In the genomic region with DNA sequence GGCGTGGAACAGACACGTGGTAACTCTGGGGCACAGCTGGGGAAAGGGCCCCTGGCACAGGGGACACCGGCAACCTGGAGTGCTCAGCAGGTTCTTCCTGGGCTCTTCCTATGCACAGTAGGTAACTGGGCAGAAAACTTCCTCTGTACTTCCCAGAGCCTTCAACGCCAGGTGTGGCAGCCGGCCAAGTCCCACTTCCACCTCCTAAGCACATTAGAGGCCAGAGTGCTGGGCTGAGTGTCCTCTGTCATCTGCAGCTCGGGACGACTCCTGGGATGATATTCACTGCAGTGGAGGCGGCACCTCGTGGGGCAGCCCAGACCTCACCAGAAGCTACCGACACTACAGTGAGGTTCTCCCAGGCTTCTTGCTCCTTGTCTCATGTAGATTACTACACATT, we compare ENCODE assay signal across 14 cellular contexts.
"Had no signal": no experiment of that assay in that cellular context is flagged by ENCODE, and none has a peak within 500 bp of the region (broad histone marks: within the 10 kb centered on the region; RNA-seq: fewer than 3 reads in every experiment).

No MANE protein-coding gene starts in this region.

- H3K4me1 ChIP-seq: breast epithelium, vagina had no signal

- H3K36me3 ChIP-seq: breast epithelium had no signal

- H3K27me3 ChIP-seq: breast epithelium, stomach, vagina had no signal

- H3K4me1 Mint-ChIP-seq: nephron progenitor cell had no signal

- H3K27ac Mint-ChIP-seq: activated CD8-positive, alpha-beta T cell treated with anti-CD3 and anti-CD28 coated beads, Interleukin-2, amount 10 ng/mL, durations not matched to agents 7 days and 5 days; activated naive CD8-positive, alpha-beta T cell treated with anti-CD3 and anti-CD28 coated beads, Interleukin-2, amount 10 ng/mL, durations not matched to agents 7 days and 5 days; nephron progenitor cell had no signal

- DNase-seq: activated CD4-positive, alpha-beta T cell treated with anti-CD3 and anti-CD28 coated beads for 4 hours; activated CD8-positive, alpha-beta T cell treated with anti-CD3 and anti-CD28 coated beads, Interleukin-2, amount 10 ng/mL, durations not matched to agents 7 days and 5 days; activated naive CD8-positive, alpha-beta T cell treated with anti-CD3 and anti-CD28 coated beads, Interleukin-2, amount 10 ng/mL, durations not matched to agents 7 days and 5 days; aorta; effector CD4-positive, alpha-beta T cell; kidney; nephron progenitor cell; stimulated activated CD4-positive, alpha-beta T cell treated with anti-CD3 and anti-CD28 coated beads, Interleukin-2, amount 100 ng/mL, for 48 hours; stomach; T-cell; T1000 had no signal

- H3K4me3 ChIP-seq: breast epithelium, SK-N-MC, stomach, vagina had no signal

- H3K9me3 ChIP-seq: breast epithelium, stomach, vagina had no signal

- ATAC-seq: activated CD8-positive, alpha-beta T cell treated with anti-CD3 and anti-CD28 coated beads, Interleukin-2, amount 10 ng/mL, durations not matched to agents 7 days and 5 days; T-cell had no signal

- H3K27me3 Mint-ChIP-seq: activated naive CD8-positive, alpha-beta T cell treated with anti-CD3 and anti-CD28 coated beads, Interleukin-2, amount 10 ng/mL, durations not matched to agents 7 days and 5 days; T-cell had no signal

- H3K4me3 Mint-ChIP-seq: activated CD8-positive, alpha-beta T cell treated with anti-CD3 and anti-CD28 coated beads, Interleukin-2, amount 10 ng/mL, durations not matched to agents 7 days and 5 days; activated naive CD8-positive, alpha-beta T cell treated with anti-CD3 and anti-CD28 coated beads, Interleukin-2, amount 10 ng/mL, durations not matched to agents 7 days and 5 days; nephron progenitor cell; T-cell had no signal

- H3K9me3 Mint-ChIP-seq: activated naive CD8-positive, alpha-beta T cell treated with anti-CD3 and anti-CD28 coated beads, Interleukin-2, amount 10 ng/mL, durations not matched to agents 7 days and 5 days; nephron progenitor cell; T-cell had no signal

- H3K27ac ChIP-seq: breast epithelium, SK-N-MC, stomach, vagina had no signal
